ENCODE assay signal across 9 cellular contexts in the genomic region with DNA sequence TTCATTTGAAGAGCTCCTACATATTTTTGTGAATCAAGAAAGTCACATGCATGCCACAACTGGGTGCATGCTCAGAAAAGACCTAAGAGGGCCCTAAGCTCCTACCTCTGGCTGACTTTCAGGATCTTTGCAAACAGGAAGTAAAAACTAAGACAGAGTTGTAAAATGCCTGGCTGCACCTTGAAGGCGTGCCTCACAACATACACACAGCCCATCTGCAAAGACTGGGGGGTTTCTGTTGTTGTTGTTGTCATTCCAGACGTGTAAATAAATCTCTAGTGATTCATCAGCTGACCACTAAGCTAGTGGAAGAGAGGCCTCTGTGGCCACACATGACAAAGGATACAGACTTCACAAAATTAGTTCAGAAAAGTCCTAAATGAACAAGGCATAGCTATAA. TPM values are rescaled to one million over a fixed set of nuclear protein-coding genes. Genes with fewer than 3 reads are reported as not detected.
A peak's percentile ranks its signal among the peaks of the same experiment; 100 is the strongest.
DNase-seq lines count a peak whose midpoint lies in the region; ATAC-seq and TF ChIP-seq lines count a peak whose summit lies in the region.
"Had no signal": no experiment of that assay in that cellular context is flagged by ENCODE, and none has a peak within 500 bp of the region (broad histone marks: within the 10 kb centered on the region; RNA-seq: fewer than 3 reads in every experiment).

No MANE protein-coding gene starts in this region.

- intact Hi-C loops in activated CD4-positive, alpha-beta T cell treated with anti-CD3 and anti-CD28 coated beads, Interleukin-2, amount 10 ng/mL, durations not matched to agents 24 days and 14 days (cut with micrococcal nuclease): no loop called here
- intact Hi-C loops in activated B cell treated with CpG ODN at 0.5 μM for 24 hours (cut with micrococcal nuclease): no loop called here

- H3K9me3 Mint-ChIP-seq in activated CD4-positive, alpha-beta T cell treated with anti-CD3 and anti-CD28 coated beads, Interleukin-2, amount 10 ng/mL, durations not matched to agents 24 days and 14 days: peaks cover 9% of the 10 kb centered on the region
- H3K9me3 Mint-ChIP-seq in activated B cell treated with CpG ODN at 0.5 μM for 24 hours: peaks cover 10% of the 10 kb centered on the region
- H3K9me3 Mint-ChIP-seq in stimulated activated effector memory CD8-positive, alpha-beta T cell treated with anti-CD3 and anti-CD28 coated beads, Interleukin-12 subunit alpha, Interleukin-12 subunit beta, amount 100 ng/mL, for 72 hours: peaks cover 4% of the 10 kb centered on the region
- peaks cover 4% of the 10 kb centered on the region for H3K9me3 Mint-ChIP-seq in activated CD4-positive, alpha-beta memory T cell treated with anti-CD3 and anti-CD28 coated beads, Interleukin-2, amount 10 ng/mL, durations not matched to agents 7 days and 5 days

- H3K4me3 Mint-ChIP-seq in activated CD4-positive, alpha-beta T cell treated with anti-CD3 and anti-CD28 coated beads, Interleukin-2, amount 10 ng/mL, durations not matched to agents 24 days and 14 days: no peak overlapping the region
- H3K4me3 Mint-ChIP-seq in activated B cell treated with CpG ODN at 0.5 μM for 24 hours: peak overlapping the region; percentile 24
- no peak overlapping the region for H3K4me3 Mint-ChIP-seq in stimulated activated effector memory CD8-positive, alpha-beta T cell treated with anti-CD3 and anti-CD28 coated beads, Interleukin-12 subunit alpha, Interleukin-12 subunit beta, amount 100 ng/mL, for 72 hours
- H3K4me3 Mint-ChIP-seq in activated CD4-positive, alpha-beta memory T cell treated with anti-CD3 and anti-CD28 coated beads, Interleukin-2, amount 10 ng/mL, durations not matched to agents 7 days and 5 days: no peak overlapping the region
- H3K4me3 Mint-ChIP-seq: T-helper 1 cell treated with Interleukin-12 subunit alpha and Interleukin-12 subunit beta and Interleukin-4 antibody, amounts not matched to agents 30 μg/mL and 1 μg/mL, for 36 hours had no signal

- peak; percentile 55 for ATAC-seq in HG03060 (IDR thresholded peaks at IDR 0.05; ENCODE audit: low read depth, unreplicated experiment)
- ATAC-seq in activated B cell treated with CpG ODN at 0.5 μM for 24 hours (ENCODE audit: low read depth): peak; percentile 57
- peak; percentile 48 for ATAC-seq in stimulated activated effector memory CD8-positive, alpha-beta T cell treated with anti-CD3 and anti-CD28 coated beads, Interleukin-12 subunit alpha, Interleukin-12 subunit beta, amount 100 ng/mL, for 72 hours

- TF ChIP-seq CTCF in activated B cell treated with CpG ODN at 0.5 μM for 24 hours (IDR thresholded peaks at IDR 0.05): no peak

- POLR2A ChIA-PET in activated B cell treated with CpG ODN at 0.5 μM for 24 hours (lab: Charles Lee): no interaction called here
- POLR2A ChIA-PET in activated CD4-positive, alpha-beta memory T cell treated with anti-CD3 and anti-CD28 coated beads, Interleukin-2, amount 10 ng/mL, durations not matched to agents 7 days and 5 days (lab: Charles Lee): no interaction called here

- H3K27ac Mint-ChIP-seq in activated CD4-positive, alpha-beta T cell treated with anti-CD3 and anti-CD28 coated beads, Interleukin-2, amount 10 ng/mL, durations not matched to agents 24 days and 14 days: no peak overlapping the region
- peak overlapping the region; percentile 42 for H3K27ac Mint-ChIP-seq in activated B cell treated with CpG ODN at 0.5 μM for 24 hours
- no peak overlapping the region for H3K27ac Mint-ChIP-seq in stimulated activated effector memory CD8-positive, alpha-beta T cell treated with anti-CD3 and anti-CD28 coated beads, Interleukin-12 subunit alpha, Interleukin-12 subunit beta, amount 100 ng/mL, for 72 hours
- H3K27ac Mint-ChIP-seq in activated CD4-positive, alpha-beta memory T cell treated with anti-CD3 and anti-CD28 coated beads, Interleukin-2, amount 10 ng/mL, durations not matched to agents 7 days and 5 days: no peak overlapping the region

- DNase-seq in activated CD4-positive, alpha-beta T cell treated with anti-CD3 and anti-CD28 coated beads, Interleukin-2, amount 10 ng/mL, durations not matched to agents 24 days and 14 days: peak; percentile 56
- DNase-seq in activated CD4-positive, alpha-beta T cell treated with anti-CD3 and anti-CD28 coated beads, Interleukin-2, amount 50 U/mL, for 4 hours: no peak
- no peak for DNase-seq in activated B cell treated with CpG ODN at 0.5 μM for 24 hours
- no peak for DNase-seq in stimulated activated effector memory CD8-positive, alpha-beta T cell treated with anti-CD3 and anti-CD28 coated beads, Interleukin-12 subunit alpha, Interleukin-12 subunit beta, amount 100 ng/mL, for 72 hours (ENCODE audit: low spot score in 2 of 2)
- DNase-seq in stimulated activated CD8-positive, alpha-beta memory T cell treated with anti-CD3 and anti-CD28 coated beads, Interleukin-4, amount 100 ng/mL, for 48 hours: no peak
- no peak for DNase-seq in activated CD8-positive, alpha-beta memory T cell treated with anti-CD3 and anti-CD28 coated beads, Interleukin-2, amount 50 U/mL, for 48 hours
- no peak for DNase-seq in activated CD4-positive, alpha-beta memory T cell treated with anti-CD3 and anti-CD28 coated beads, Interleukin-2, amount 10 ng/mL, durations not matched to agents 7 days and 5 days

- peaks cover 10% of the 10 kb centered on the region for H3K36me3 Mint-ChIP-seq in activated CD4-positive, alpha-beta T cell treated with anti-CD3 and anti-CD28 coated beads, Interleukin-2, amount 10 ng/mL, durations not matched to agents 24 days and 14 days (ENCODE audit: low read depth)
- peaks cover 22% of the 10 kb centered on the region for H3K36me3 Mint-ChIP-seq in activated B cell treated with CpG ODN at 0.5 μM for 24 hours (ENCODE audit: low read depth)
- H3K36me3 Mint-ChIP-seq in stimulated activated effector memory CD8-positive, alpha-beta T cell treated with anti-CD3 and anti-CD28 coated beads, Interleukin-12 subunit alpha, Interleukin-12 subunit beta, amount 100 ng/mL, for 72 hours: peaks cover 7% of the 10 kb centered on the region
- peaks cover 24% of the 10 kb centered on the region for H3K36me3 Mint-ChIP-seq in activated CD4-positive, alpha-beta memory T cell treated with anti-CD3 and anti-CD28 coated beads, Interleukin-2, amount 10 ng/mL, durations not matched to agents 7 days and 5 days (ENCODE audit: low read depth)

- CTCF ChIA-PET in activated B cell treated with CpG ODN at 0.5 μM for 24 hours (lab: Charles Lee): no interaction called here
- CTCF ChIA-PET in activated CD4-positive, alpha-beta memory T cell treated with anti-CD3 and anti-CD28 coated beads, Interleukin-2, amount 10 ng/mL, durations not matched to agents 7 days and 5 days (lab: Charles Lee): interaction anchor here (1.0 kb wide), 1 partner anchor 9 kb away, joined by 3 read pairs; no protein-coding TSS in a partner anchor

- peaks cover 29% of the 10 kb centered on the region for H3K4me1 Mint-ChIP-seq in activated CD4-positive, alpha-beta T cell treated with anti-CD3 and anti-CD28 coated beads, Interleukin-2, amount 10 ng/mL, durations not matched to agents 24 days and 14 days
- H3K4me1 Mint-ChIP-seq in activated B cell treated with CpG ODN at 0.5 μM for 24 hours: peaks cover 55% of the 10 kb centered on the region
- peaks cover 61% of the 10 kb centered on the region for H3K4me1 Mint-ChIP-seq in stimulated activated effector memory CD8-positive, alpha-beta T cell treated with anti-CD3 and anti-CD28 coated beads, Interleukin-12 subunit alpha, Interleukin-12 subunit beta, amount 100 ng/mL, for 72 hours
- peaks cover 33% of the 10 kb centered on the region for H3K4me1 Mint-ChIP-seq in activated CD4-positive, alpha-beta memory T cell treated with anti-CD3 and anti-CD28 coated beads, Interleukin-2, amount 10 ng/mL, durations not matched to agents 7 days and 5 days

- no peaks in the 10 kb centered on the region for H3K27me3 Mint-ChIP-seq in activated CD4-positive, alpha-beta T cell treated with anti-CD3 and anti-CD28 coated beads, Interleukin-2, amount 10 ng/mL, durations not matched to agents 24 days and 14 days
- no peaks in the 10 kb centered on the region for H3K27me3 Mint-ChIP-seq in activated B cell treated with CpG ODN at 0.5 μM for 24 hours
- no peaks in the 10 kb centered on the region for H3K27me3 Mint-ChIP-seq in activated CD4-positive, alpha-beta memory T cell treated with anti-CD3 and anti-CD28 coated beads, Interleukin-2, amount 10 ng/mL, durations not matched to agents 7 days and 5 days

RNA-seq across cellular contexts. Expression of gene SMURF1, which starts 31.8 kb away (rescaled TPM):
- 12.5 and 13.1 TPM in 2 replicates for total RNA-seq in activated CD4-positive, alpha-beta T cell treated with anti-CD3 and anti-CD28 coated beads, Interleukin-2, amount 10 ng/mL, durations not matched to agents 24 days and 14 days
- 21.6 and 23.1 TPM in 2 replicates for total RNA-seq in activated B cell treated with CpG ODN at 0.5 μM for 24 hours
- 10 to 100 TPM; 15.9 to 17.6 TPM for total RNA-seq in activated CD4-positive, alpha-beta memory T cell treated with anti-CD3 and anti-CD28 coated beads, Interleukin-2, amount 10 ng/mL, durations not matched to agents 7 days and 5 days
